Comparison of ENCODE assay signal across 7 cellular contexts in genomic region chrX:103253608-103254007, GRCh38. TPM values are rescaled to one million over a fixed set of nuclear protein-coding genes. Genes with fewer than 3 reads are reported as not detected.
DNase-seq lines count a peak whose midpoint lies in the region; ATAC-seq and TF ChIP-seq lines count a peak whose summit lies in the region.

No MANE protein-coding gene starts in this region.

- no peak overlapping the region; the same call in 1 of the 2 replicates for H3K23ac ChIP-seq in IMR-90 (ENCODE audit: low read depth, low read length)

- peaks cover 2% of the 10 kb centered on the region; the same call in 1 of the 2 replicates for H3K36me3 ChIP-seq in IMR-90 (ENCODE audit: control insufficient read depth, insufficient read depth, low read length)
- H3K36me3 ChIP-seq in iPS-20b (ENCODE audit: insufficient read depth, low read depth, low read length), result peaks cover 22% of the 10 kb centered on the region
- no peaks in the 10 kb centered on the region for H3K36me3 ChIP-seq in stomach smooth muscle (ENCODE audit: control insufficient read depth in 2 of 2, insufficient read depth in 2 of 2, low read length in 2 of 2)

- no peak overlapping the region; the same call in 1 of the 2 replicates for H4K91ac ChIP-seq in IMR-90 (ENCODE audit: insufficient read depth, low read depth, low read length)

- no peak overlapping the region for H2BK15ac ChIP-seq in IMR-90 (ENCODE audit: low read depth, low read length)

- WGBS in IMR-90 (ENCODE audit: extremely low coverage in 2 of 2, insufficient read length in 1 of 2), 2 experiments, result 31% methylated on average over 2 of the region's 8 CpGs; no CpG with 5 or more reads in 1 of the 2 experiments

- peaks cover 4% of the 10 kb centered on the region; the same call in 1 of the 2 replicates for H4K20me1 ChIP-seq in IMR-90 (ENCODE audit: insufficient read depth, low read length)

- dilution Hi-C loops in IMR-90 (cut with HindIII; ENCODE audit: low sequenced_read_pairs, unreplicated experiment), result no loop called here

- H3K27ac ChIP-seq in IMR-90 (ENCODE audit: insufficient read depth, low read length) (no peak overlapping the region), iPS-20b (ENCODE audit: low read length) (peak overlapping the region; percentile 32), stomach smooth muscle (ENCODE audit: low read length) (peak overlapping the region; percentile 83)

- H3K4me1 ChIP-seq in IMR-90 (ENCODE audit: control insufficient read depth, insufficient read depth, low read length) (no peaks in the 10 kb centered on the region), iPS-20b (ENCODE audit: insufficient read depth, low read length) (peaks cover 13% of the 10 kb centered on the region; the same call in 1 of the 2 replicates), stomach smooth muscle (ENCODE audit: control insufficient read depth, insufficient read depth, low read length) (peaks cover 5% of the 10 kb centered on the region)

- H2BK120ac ChIP-seq in IMR-90 (ENCODE audit: low read depth, low read length), result no peak overlapping the region

- H4K8ac ChIP-seq in IMR-90 (ENCODE audit: low read depth in 2 of 2, low read length in 2 of 2), result 0 out of 4 replicates have a peak overlapping the region, but pooled peaks of 1 of the 2 experiments have one; percentile 80

- H3K56ac ChIP-seq in IMR-90 (ENCODE audit: extremely low read depth, insufficient read depth, low read length), result no peak overlapping the region; the same call in 1 of the 2 replicates

- H3K9me1 ChIP-seq in IMR-90 (ENCODE audit: insufficient read depth, low read length), result no peaks in the 10 kb centered on the region

- no peak overlapping the region for H2BK5ac ChIP-seq in IMR-90 (ENCODE audit: low read depth, low read length, poor library complexity, severe bottlenecking)

- no peak overlapping the region for H3K4ac ChIP-seq in IMR-90 (ENCODE audit: low read depth, low read length)

- POLR2A ChIA-PET in IMR-90 (lab: Charles Lee; ENCODE audit: unreplicated experiment), result no interaction called here

- no peak overlapping the region for H2AFZ ChIP-seq in IMR-90 (replicated peaks; ENCODE audit: low read length, poor library complexity)

- peaks cover 0 to 17% of the 10 kb centered on the region in 2 experiments; a peak in 3 of 4 replicates for H3K79me1 ChIP-seq in IMR-90 (ENCODE audit: low read depth in 1 of 2, low read length in 2 of 2)

- H3K4me3 ChIP-seq in IMR-90 (ENCODE audit: insufficient read depth, low read depth, low read length) (peak overlapping the region; percentile 94), iPS-20b (ENCODE audit: low read length) (peak overlapping the region; percentile 98), stomach smooth muscle (ENCODE audit: low read length in 2 of 2) (peak overlapping the region; percentile 69 to 84)

- H3K14ac ChIP-seq in IMR-90 (replicated peaks; ENCODE audit: low read depth, low read length), result no peak overlapping the region

- intact Hi-C loops in IMR-90 (cut with micrococcal nuclease), result loop anchor here (1.0 kb wide), 1 partner anchor 211 kb away; no protein-coding TSS in a partner anchor

- H3K4me2 ChIP-seq in IMR-90 (ENCODE audit: low read depth, low read length), result peak overlapping the region; percentile 91

- CTCF ChIA-PET in IMR-90 (lab: Yijun Ruan, JAX), result no interaction called here

- no peak for TF ChIP-seq CTCF in IMR-90 (conservative IDR thresholded peaks at IDR 0.05; ENCODE audit: low read depth, low read length)

- H2AK9ac ChIP-seq in IMR-90 (replicated peaks; ENCODE audit: low read depth, low read length, poor library complexity), result no peak overlapping the region

- H3K27me3 ChIP-seq in IMR-90 (ENCODE audit: control insufficient read depth, insufficient read depth, low read length) (peaks cover 6% of the 10 kb centered on the region), iPS-20b (ENCODE audit: insufficient read depth, low read length) (no peaks in the 10 kb centered on the region), stomach smooth muscle (ENCODE audit: control insufficient read depth in 1 of 2, insufficient read depth in 2 of 2, low read length in 2 of 2) (peaks cover 0 to 5% of the 10 kb centered on the region in 2 donors)

- H3K9me3 ChIP-seq in IMR-90 (ENCODE audit: control insufficient read depth, insufficient read depth, low read length) (no peaks in the 10 kb centered on the region), iPS-20b (ENCODE audit: insufficient read depth, low read depth, low read length) (no peaks in the 10 kb centered on the region), stomach smooth muscle (ENCODE audit: control insufficient read depth in 2 of 2, low read length in 2 of 2) (no peaks in the 10 kb centered on the region)

- H3K9ac ChIP-seq in IMR-90 (ENCODE audit: low read depth, low read length) (peak overlapping the region; percentile 87), iPS-20b (ENCODE audit: low read depth, low read length) (peak overlapping the region; percentile 95; the same call in 1 of the 2 replicates), stomach smooth muscle (ENCODE audit: low read length in 2 of 2) (peak overlapping the region; percentile 82 to 84)

- TF ChIP-seq POLR2A in IMR-90 (IDR thresholded peaks at IDR 0.05; ENCODE audit: low read depth, low read length), result no peak

- in situ Hi-C loops in IMR-90 (cut with MboI; ENCODE audit: low sequenced_read_pairs), result no loop called here

- no peak overlapping the region for H2AK5ac ChIP-seq in IMR-90 (ENCODE audit: low read depth, low read length)

- H2BK20ac ChIP-seq in IMR-90 (ENCODE audit: low read depth, low read length), result no peak overlapping the region

- no peak for ATAC-seq in IMR-90 (ENCODE audit: low read depth)
- no peak for ATAC-seq in GM18870 (IDR thresholded peaks at IDR 0.05; ENCODE audit: unreplicated experiment)

- TF ChIP-seq RAD21 in IMR-90 (IDR thresholded peaks at IDR 0.05; ENCODE audit: low read length), result no peak

- TSS peak; percentile 99 for BruUV-seq in IMR-90 (replicated peaks; lab: Mats Ljungman, UMichigan)

- DNase-seq in IMR-90, result no peak
- DNase-seq in amniotic epithelial cell (ENCODE audit: low read depth), result peak; percentile 29
- no peak for DNase-seq in SW 1271 (lab: John Stamatoyannopoulos, UW)
- DNase-seq in NCI-H524 treated with DMSO at 0.1 percent for 48 hours (lab: John Stamatoyannopoulos, UW), result no peak

- no peak overlapping the region for H3K18ac ChIP-seq in IMR-90 (ENCODE audit: low read depth, low read length)

- no peak overlapping the region for H4K5ac ChIP-seq in IMR-90 (ENCODE audit: low read depth, low read length)

TF ChIP-seq in IMR-90, 13 proteins besides CTCF, POLR2A, EP300 and RAD21:
- TF ChIP-seq RFX5 (IDR thresholded peaks at IDR 0.05; ENCODE audit: low read depth, low read length) (no peak), RCOR1 (IDR thresholded peaks at IDR 0.05; ENCODE audit: insufficient replicate concordance, low read length) (no peak), CHD1 (IDR thresholded peaks at IDR 0.05; ENCODE audit: low read depth, low read length) (no peak), BHLHE40 (IDR thresholded peaks at IDR 0.05; ENCODE audit: low read depth, low read length) (no peak), SMC3 (IDR thresholded peaks at IDR 0.05; ENCODE audit: low read depth, low read length) (no peak), FOS (IDR thresholded peaks at IDR 0.05; ENCODE audit: low read depth, low read length) (no peak), NFE2L2 (IDR thresholded peaks at IDR 0.05; ENCODE audit: low read depth, low read length) (no peak), MXI1 (IDR thresholded peaks at IDR 0.05; ENCODE audit: borderline replicate concordance, low read depth, low read length) (no peak), MAZ (IDR thresholded peaks at IDR 0.05; ENCODE audit: borderline replicate concordance, low read depth, low read length) (no peak), MAFK (IDR thresholded peaks at IDR 0.05; ENCODE audit: low read depth, low read length) (no peak), CEBPB (IDR thresholded peaks at IDR 0.05; ENCODE audit: low read depth, low read length) (no peak)
- TF ChIP-seq, protein P1, sequence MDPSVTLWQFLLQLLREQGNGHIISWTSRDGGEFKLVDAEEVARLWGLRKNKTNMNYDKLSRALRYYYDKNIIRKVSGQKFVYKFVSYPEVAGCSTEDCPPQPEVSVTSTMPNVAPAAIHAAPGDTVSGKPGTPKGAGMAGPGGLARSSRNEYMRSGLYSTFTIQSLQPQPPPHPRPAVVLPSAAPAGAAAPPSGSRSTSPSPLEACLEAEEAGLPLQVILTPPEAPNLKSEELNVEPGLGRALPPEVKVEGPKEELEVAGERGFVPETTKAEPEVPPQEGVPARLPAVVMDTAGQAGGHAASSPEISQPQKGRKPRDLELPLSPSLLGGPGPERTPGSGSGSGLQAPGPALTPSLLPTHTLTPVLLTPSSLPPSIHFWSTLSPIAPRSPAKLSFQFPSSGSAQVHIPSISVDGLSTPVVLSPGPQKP (IDR thresholded peaks at IDR 0.05; ENCODE audit: borderline replicate concordance, low read depth, low read length), result no peak
- TF ChIP-seq, protein P2, sequence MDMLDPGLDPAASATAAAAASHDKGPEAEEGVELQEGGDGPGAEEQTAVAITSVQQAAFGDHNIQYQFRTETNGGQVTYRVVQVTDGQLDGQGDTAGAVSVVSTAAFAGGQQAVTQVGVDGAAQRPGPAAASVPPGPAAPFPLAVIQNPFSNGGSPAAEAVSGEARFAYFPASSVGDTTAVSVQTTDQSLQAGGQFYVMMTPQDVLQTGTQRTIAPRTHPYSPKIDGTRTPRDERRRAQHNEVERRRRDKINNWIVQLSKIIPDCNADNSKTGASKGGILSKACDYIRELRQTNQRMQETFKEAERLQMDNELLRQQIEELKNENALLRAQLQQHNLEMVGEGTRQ (IDR thresholded peaks at IDR 0.05; ENCODE audit: low read depth, low read length), result no peak

RNA-seq across cellular contexts. Expression of gene TCEAL8, which starts 1.3 kb away (rescaled TPM):
- 31.5 and 91.4 TPM in 2 replicates for total RNA-seq in IMR-90 (2012; rRNA removed)
- polyA plus RNA-seq in IMR-90 (2012; rRNA removed), result 43.7 and 57.6 TPM in 2 replicates
- 5.8 and 10.3 TPM in 2 replicates for polyA plus RNA-seq in IMR-90 (2012; cell fraction: cytosol; rRNA removed)
- 0.87 and 11.4 TPM in 2 replicates for polyA plus RNA-seq in IMR-90 (2012; cell fraction: nucleus; rRNA removed; ENCODE audit: low replicate concordance)

RNA-seq across cellular contexts. Expression of gene TCEAL5, which starts 22.9 kb away (rescaled TPM):
- total RNA-seq in IMR-90 (2012; rRNA removed), result not detected in 2 replicates
- not detected in 2 replicates for polyA plus RNA-seq in IMR-90 (2012; rRNA removed)
- not detected in 2 replicates for polyA plus RNA-seq in IMR-90 (2012; cell fraction: cytosol; rRNA removed)
- not detected in 2 replicates for polyA plus RNA-seq in IMR-90 (2012; cell fraction: nucleus; rRNA removed; ENCODE audit: low replicate concordance)

RNA-seq across cellular contexts. Expression of gene BEX4, which starts 38.7 kb away (rescaled TPM):
- total RNA-seq in IMR-90 (2012; rRNA removed), result 0.54 and 3.3 TPM in 2 replicates
- 4.5 and 6.8 TPM in 2 replicates for polyA plus RNA-seq in IMR-90 (2012; rRNA removed)
- 0.99 and 2.0 TPM in 2 replicates for polyA plus RNA-seq in IMR-90 (2012; cell fraction: cytosol; rRNA removed)
- 0.36 and 3.7 TPM in 2 replicates for polyA plus RNA-seq in IMR-90 (2012; cell fraction: nucleus; rRNA removed; ENCODE audit: low replicate concordance)

RNA-seq across cellular contexts. Expression of gene BEX2, which starts 57.2 kb away (rescaled TPM):
- 0.28 TPM in 1 of 2 replicates, not detected in the other for total RNA-seq in IMR-90 (2012; rRNA removed)
- polyA plus RNA-seq in IMR-90 (2012; rRNA removed), result 0.13 and 0.19 TPM in 2 replicates
- 0.08 and 0.20 TPM in 2 replicates for polyA plus RNA-seq in IMR-90 (2012; cell fraction: cytosol; rRNA removed)
- 0.31 TPM in 1 of 2 replicates, not detected in the other for polyA plus RNA-seq in IMR-90 (2012; cell fraction: nucleus; rRNA removed; ENCODE audit: low replicate concordance)
